18 cellular contexts compared by ENCODE assay signal in genomic region chr1:84352298-84353106, GRCh38. TPM values are rescaled to one million over a fixed set of nuclear protein-coding genes. Genes with fewer than 3 reads are reported as not detected.
"Had no signal": no experiment of that assay in that cellular context is flagged by ENCODE, and none has a peak within 500 bp of the region (broad histone marks: within the 10 kb centered on the region; RNA-seq: fewer than 3 reads in every experiment).

No MANE protein-coding gene starts in this region.

- DNase-seq: activated CD4-positive, alpha-beta memory T cell treated with anti-CD3 and anti-CD28 coated beads for 36 hours; activated CD4-positive, alpha-beta T cell treated with anti-CD3 and anti-CD28 coated beads for 1 hour; activated effector memory CD4-positive, alpha-beta T cell treated with anti-CD3 and anti-CD28 coated beads, Interleukin-2, amount 50 U/mL, for 16 hours; activated T-cell treated with anti-CD3 and anti-CD28 coated beads, Interleukin-2, amount 50 U/mL, for 4 hours; aorta; effector CD8-positive, alpha-beta T cell; naive thymus-derived CD8-positive, alpha-beta T cell; psoas muscle; stimulated activated CD4-positive, alpha-beta T cell treated with anti-CD3 and anti-CD28 coated beads, Interleukin-12 subunit alpha, Interleukin-12 subunit beta, amount 100 ng/mL, for 4 hours; stimulated activated naive CD8-positive, alpha-beta T cell treated with anti-CD3 and anti-CD28 coated beads, Interleukin-15, Interleukin-2, amounts not matched to agents 100 U/mL and 50 U/mL, for 24 hours; T-helper 9 cell had no signal

- H3K27ac ChIP-seq: coronary artery, psoas muscle, thoracic aorta had no signal

- ATAC-seq: activated T-cell treated with anti-CD3 and anti-CD28 coated beads, Interleukin-2, amount 50 U/mL, for 4 hours; naive thymus-derived CD8-positive, alpha-beta T cell; psoas muscle; sciatic nerve; stimulated activated naive CD8-positive, alpha-beta T cell treated with anti-CD3 and anti-CD28 coated beads, Interleukin-15, Interleukin-2, amounts not matched to agents 100 U/mL and 50 U/mL, for 24 hours had no signal

- H3K36me3 ChIP-seq: thoracic aorta had no signal

- H3K4me3 ChIP-seq: coronary artery, lung, psoas muscle, thoracic aorta had no signal

- H3K9me3 ChIP-seq: psoas muscle, thoracic aorta had no signal

RNA-seq across cellular contexts. Expression of gene DNASE2B, which starts 45.8 kb away (rescaled TPM):
- total RNA-seq: activated CD4-positive, alpha-beta memory T cell treated with anti-CD3 and anti-CD28 coated beads for 36 hours; activated T-cell treated with anti-CD3 and anti-CD28 coated beads, Interleukin-2, amount 50 U/mL, for 4 hours; aorta; cardiac septum; mononuclear cell; naive thymus-derived CD8-positive, alpha-beta T cell; sciatic nerve; thoracic aorta; urinary bladder had no signal
- polyA plus RNA-seq: naive thymus-derived CD8-positive, alpha-beta T cell; urinary bladder had no signal
